ENCODE assay signal across 8 cellular contexts in genomic region chr15:64161688-64162477, GRCh38. TPM values are rescaled to one million over a fixed set of nuclear protein-coding genes. Genes with fewer than 3 reads are reported as not detected.
DNase-seq lines count a peak whose midpoint lies in the region; ATAC-seq and TF ChIP-seq lines count a peak whose summit lies in the region.

No MANE protein-coding gene starts in this region.

- peaks cover 5% of the 10 kb centered on the region; the same call in 1 of the 2 replicates for H4K20me1 ChIP-seq in Karpas-422 (ENCODE audit: insufficient read depth, low read depth, low read length)

- no peak overlapping the region for H2AFZ ChIP-seq in Karpas-422 (ENCODE audit: low read length)

- H3K9ac ChIP-seq in Karpas-422 (ENCODE audit: low read length): peak overlapping the region; percentile 75
- H3K9ac ChIP-seq in colonic mucosa (ENCODE audit: low read depth in 2 of 2, low read length in 2 of 2): peak overlapping the region; percentile 77 to 92

- H3K4me1 Mint-ChIP-seq in naive B cell: peaks cover 44 to 67% (median 56%) of the 10 kb centered on the region in 3 donors

- H3K27ac ChIP-seq in Karpas-422 (ENCODE audit: low read length) (peak overlapping the region; percentile 49), colonic mucosa (peak overlapping the region; percentile 82)

- H3K79me2 ChIP-seq in Karpas-422 (ENCODE audit: low read length): peaks cover 17% of the 10 kb centered on the region

- TF ChIP-seq CTCF in BE2C (IDR thresholded peaks at IDR 0.05; ENCODE audit: low read depth, low read length) (no peak), colonic mucosa (IDR thresholded peaks at IDR 0.05) (no peak)

- H3K4me1 ChIP-seq in BE2C: peaks cover 3% of the 10 kb centered on the region; the same call in 1 of the 2 replicates
- peaks cover 56% of the 10 kb centered on the region for H3K4me1 ChIP-seq in Karpas-422 (ENCODE audit: low read length)
- peaks cover 7% of the 10 kb centered on the region for H3K4me1 ChIP-seq in colonic mucosa

- ATAC-seq in naive B cell (ENCODE audit: low read depth in 2 of 2) (no peak), HG02623 (IDR thresholded peaks at IDR 0.05; ENCODE audit: unreplicated experiment) (no peak)

- H3K27me3 ChIP-seq in BE2C (no peaks in the 10 kb centered on the region), Karpas-422 (ENCODE audit: low read length) (no peaks in the 10 kb centered on the region), colonic mucosa (no peaks in the 10 kb centered on the region)

- H3K9me3 ChIP-seq in BE2C (no peaks in the 10 kb centered on the region), Karpas-422 (ENCODE audit: low read length) (no peaks in the 10 kb centered on the region), colonic mucosa (no peaks in the 10 kb centered on the region)

- intact Hi-C loops in colonic mucosa (cut with DNase I): no loop called here

- no peaks in the 10 kb centered on the region for H3K9me3 Mint-ChIP-seq in naive B cell

- peaks cover 52% of the 10 kb centered on the region for H3K36me3 ChIP-seq in BE2C
- peaks cover 19% of the 10 kb centered on the region for H3K36me3 ChIP-seq in Karpas-422 (ENCODE audit: insufficient read depth, low read length)
- peaks cover 31% of the 10 kb centered on the region for H3K36me3 ChIP-seq in colonic mucosa

- H3K36me3 Mint-ChIP-seq in naive B cell: peaks cover 0 to 14% of the 10 kb centered on the region in 2 donors

- DNase-seq in BE2C: no peak
- DNase-seq in Karpas-422: peak; percentile 64
- DNase-seq in colonic mucosa: no peak
- no peak for DNase-seq in naive B cell
- DNase-seq in islet precursor cell: no peak
- DNase-seq in HuH-7 (ENCODE audit: low spot score): no peak
- DNase-seq in NCI-H1092 (lab: John Stamatoyannopoulos, UW): no peak

- peak overlapping the region; percentile 99 for H3K4me3 ChIP-seq in BE2C (ENCODE audit: low read depth, low read length)
- peak overlapping the region; percentile 68 for H3K4me3 ChIP-seq in Karpas-422 (ENCODE audit: low read length)
- H3K4me3 ChIP-seq in colonic mucosa: peak overlapping the region; percentile 83

- peak overlapping the region; percentile 70 to 96 (median 90) for H3K4me3 Mint-ChIP-seq in naive B cell

- peak overlapping the region; percentile 56 to 95 (median 80) for H3K27ac Mint-ChIP-seq in naive B cell

- H3K27me3 Mint-ChIP-seq in naive B cell: no peaks in the 10 kb centered on the region

- no peaks in the 10 kb centered on the region for H3K9me2 ChIP-seq in Karpas-422 (replicated peaks; ENCODE audit: insufficient read depth, low read length)

- H3K4me2 ChIP-seq in Karpas-422 (ENCODE audit: low read depth, low read length, poor library complexity, severe bottlenecking): peak overlapping the region; percentile 73

RNA-seq across cellular contexts. Expression of gene PPIB, which starts 0.9 kb away (rescaled TPM):
- polyA plus RNA-seq in BE2C (2012; ENCODE audit: insufficient read depth, insufficient read length, low read depth): 1,035 TPM
- 165 and 257 TPM in 2 replicates for total RNA-seq in Karpas-422 (2014; rRNA removed; shearing (Covaris generic); ENCODE audit: low replicate concordance)
- total RNA-seq in colonic mucosa: 100 to 1,000 TPM; 367 to 656 TPM
- polyA plus RNA-seq in naive B cell (ENCODE audit: low read depth in 6 of 6): 100 to 1,000 TPM; 419 to 599 (median 451) TPM

RNA-seq across cellular contexts. Expression of gene SNX22, which starts 10.4 kb away (rescaled TPM):
- polyA plus RNA-seq in BE2C (2012; ENCODE audit: insufficient read depth, insufficient read length, low read depth): 2.1 TPM
- 51.5 and 71.4 TPM in 2 replicates for total RNA-seq in Karpas-422 (2014; rRNA removed; shearing (Covaris generic); ENCODE audit: low replicate concordance)
- under 1 TPM; 0.15 to 0.29 TPM for total RNA-seq in colonic mucosa
- 10 to 100 TPM; 55.7 to 95.8 (median 59.7) TPM for polyA plus RNA-seq in naive B cell (ENCODE audit: low read depth in 6 of 6)

Comparison
In these comparisons a context has a peak if more than half of its experiments do, and no peak if none do; other contexts are left out.
1. RNA of gene SNX22, which starts 10.4 kb away (total RNA-seq): 51.5 to 71.4 TPM in Karpas-422; 0.15 to 0.29 TPM in colonic mucosa; every median in the first group is over 10 times any median in the second.
2. Peak in every context shown above with its lines, with median percentiles within 50 percentile points of each other: H3K4me3 ChIP-seq.